8 cellular contexts compared by ENCODE assay signal in the genomic region with DNA sequence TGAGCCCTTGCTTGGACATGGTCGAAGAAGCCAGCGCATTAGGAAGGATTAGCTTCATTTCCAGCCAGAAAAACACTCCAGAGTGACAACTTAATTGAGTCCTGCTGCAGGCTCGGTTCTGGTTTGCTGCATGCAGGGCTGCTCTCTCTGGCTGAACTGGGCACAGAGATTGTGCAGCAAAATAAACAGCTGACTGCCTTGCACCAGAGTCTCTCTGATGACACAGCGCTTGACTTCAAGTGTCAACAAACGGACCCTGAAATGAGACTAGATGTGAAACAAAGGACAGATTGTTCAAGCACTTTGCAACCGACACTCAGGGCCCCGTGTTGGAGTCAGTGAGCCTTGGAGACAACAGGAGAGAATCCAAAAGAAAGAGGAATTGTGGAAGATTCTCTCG.
DNase-seq lines count a peak whose midpoint lies in the region; TF ChIP-seq lines count a peak whose summit lies in the region.
"Not testable (repeated sequence)": the region's sequence is repeated elsewhere in the genome, so short reads cannot be mapped to it uniquely, and the experiment has no call there.

No MANE protein-coding gene starts in this region.

- TF ChIP-seq CTCF in parathyroid adenoma (IDR thresholded peaks at IDR 0.05), result not testable (repeated sequence)

- peak; percentile 73 for DNase-seq in DMS53 (lab: John Stamatoyannopoulos, UW)
- peak in 2 of 3 experiments; percentile 37 to 79 for DNase-seq in NCI-H1417 (lab: John Stamatoyannopoulos, UW)
- peak; percentile 32 for DNase-seq in NCI-H748 (lab: John Stamatoyannopoulos, UW; ENCODE audit: unreplicated experiment)
- peak in 31 of 61 donors; percentile 6 to 67 (median 22) for DNase-seq in caudate nucleus (lab: John Stamatoyannopoulos, UW)
- DNase-seq in hippocampal formation (lab: John Stamatoyannopoulos, UW), result peak; percentile 9 to 49
- peak; percentile 60 for DNase-seq in superior temporal gyrus (ENCODE audit: extremely low spot score)

- H3K9me3 ChIP-seq in parathyroid adenoma (ENCODE audit: control insufficient read depth, low read length), result not testable (repeated sequence)

- not testable (repeated sequence) for H2AFZ ChIP-seq in parathyroid adenoma

- H3K4me3 ChIP-seq in parathyroid adenoma (ENCODE audit: low read depth, low read length), result not testable (repeated sequence)

- not testable (repeated sequence) for H3K27ac ChIP-seq in caudate nucleus (ENCODE audit: low read depth, low read length)
- H3K27ac ChIP-seq in layer of hippocampus (ENCODE audit: low read depth, low read length) (peak overlapping the region; percentile 19), parathyroid adenoma (peak overlapping the region; percentile 67)

- H3K79me2 ChIP-seq in parathyroid adenoma, result peaks cover 13% of the 10 kb centered on the region

- not testable (repeated sequence) for H3K27me3 ChIP-seq in layer of hippocampus (ENCODE audit: control insufficient read depth, insufficient read depth, low read length); parathyroid adenoma (ENCODE audit: control insufficient read depth, insufficient read depth, low read length)

- H3K4me2 ChIP-seq in parathyroid adenoma (ENCODE audit: low read length), result not testable (repeated sequence)

- H3K4me1 ChIP-seq in parathyroid adenoma, result not testable (repeated sequence)

- not testable (repeated sequence) for H3K9ac ChIP-seq in parathyroid adenoma

- not testable (repeated sequence) for H3K36me3 ChIP-seq in parathyroid adenoma (ENCODE audit: control insufficient read depth, insufficient read depth, low read length)

Comparison
In these comparisons a context has a peak if more than half of its experiments do, and no peak if none do; other contexts are left out.
1. DNase-seq: peak in every context shown above with its lines; median percentile 73 in DMS53; 60 in superior temporal gyrus; 58 in NCI-H1417; 32 in NCI-H748; 29 in hippocampal formation; 22 in caudate nucleus.